16 cellular contexts compared by ENCODE assay signal in genomic region chr5:52378237-52378636, GRCh38.
DNase-seq lines count a peak whose midpoint lies in the region; ATAC-seq and TF ChIP-seq lines count a peak whose summit lies in the region.
"Had no signal": no experiment of that assay in that cellular context is flagged by ENCODE, and none has a peak within 500 bp of the region (broad histone marks: within the 10 kb centered on the region; RNA-seq: fewer than 3 reads in every experiment).

No MANE protein-coding gene starts in this region.

- H3K9ac ChIP-seq in DND-41 (ENCODE audit: low read depth, low read length) (no peak overlapping the region), Loucy (ENCODE audit: low read depth, low read length, poor library complexity, severe bottlenecking) (no peak overlapping the region), mesendoderm (ENCODE audit: low read length) (no peak overlapping the region)
- H3K9ac ChIP-seq: BLaER1 treated with 17β-estradiol and CSF1 and Interleukin-3, amounts not matched to agents 10 nM and 100 nM had no signal

- H4K8ac ChIP-seq in mesendoderm (ENCODE audit: low read depth, low read length) = no peak overlapping the region

- H3K27me3 ChIP-seq in DND-41 (ENCODE audit: insufficient read depth, low read length, poor library complexity) (no peaks in the 10 kb centered on the region), Loucy (ENCODE audit: insufficient read depth, low read length, poor library complexity, severe bottlenecking) (no peaks in the 10 kb centered on the region), mesendoderm (ENCODE audit: insufficient read depth, low read length, poor library complexity) (no peaks in the 10 kb centered on the region)
- H3K27me3 ChIP-seq: BLaER1 treated with 17β-estradiol and CSF1 and Interleukin-3, amounts not matched to agents 10 nM and 100 nM had no signal

- H3K4me3 ChIP-seq in DND-41 (ENCODE audit: low read depth in 1 of 2, low read length in 2 of 2) = no peak overlapping the region
- no peak overlapping the region for H3K4me3 ChIP-seq in Loucy (ENCODE audit: low read length, poor library complexity, severe bottlenecking)
- H3K4me3 ChIP-seq in mesendoderm (ENCODE audit: low read length) = no peak overlapping the region
- H3K4me3 ChIP-seq: BLaER1 treated with 17β-estradiol and CSF1 and Interleukin-3, amounts not matched to agents 10 nM and 100 nM had no signal

- H3F3A ChIP-seq in Loucy (ENCODE audit: low read depth) = no peaks in the 10 kb centered on the region

- H2BK120ac ChIP-seq in mesendoderm (ENCODE audit: low read depth, low read length) = no peak overlapping the region

- 0 out of 2 replicates have a peak overlapping the region, but pooled peaks have one; percentile 2 for H2AFZ ChIP-seq in DND-41 (ENCODE audit: low read depth, low read length)
- H2AFZ ChIP-seq in Loucy (ENCODE audit: low read length) = peak overlapping the region; percentile 7; the same call in 1 of the 2 replicates

- no peak overlapping the region for H3K27ac ChIP-seq in DND-41 (ENCODE audit: low read length)
- no peak overlapping the region for H3K27ac ChIP-seq in mesendoderm (ENCODE audit: low read depth, low read length)
- H3K27ac ChIP-seq: BLaER1 treated with 17β-estradiol and CSF1 and Interleukin-3, amounts not matched to agents 10 nM and 100 nM had no signal

- no peak overlapping the region for H3K4me2 ChIP-seq in DND-41 (ENCODE audit: insufficient read depth, low read length)
- H3K4me2 ChIP-seq in Loucy (ENCODE audit: low read depth, low read length, poor library complexity, severe bottlenecking) = no peak overlapping the region
- H3K4me2 ChIP-seq in mesendoderm (ENCODE audit: low read length) = no peak overlapping the region
- H3K4me2 ChIP-seq: BLaER1 treated with 17β-estradiol and CSF1 and Interleukin-3, amounts not matched to agents 10 nM and 100 nM had no signal

- DNase-seq in NCI-H2107 treated with DMSO at 0.1 percent for 48 hours (lab: John Stamatoyannopoulos, UW; ENCODE audit: unreplicated experiment) (peak; percentile 56), NCI-H2107 (lab: John Stamatoyannopoulos, UW) (no peak), DND-41 (no peak), NCI-H69 (lab: John Stamatoyannopoulos, UW) (peak; percentile 80), NCI-H1930 (lab: John Stamatoyannopoulos, UW) (no peak), mesendoderm (no peak)
- DNase-seq: Calu3; CD8-positive, alpha-beta T cell; GF-D8; GOT3; H7; HFFc6 had no signal

- no peak overlapping the region for H3K23ac ChIP-seq in mesendoderm (ENCODE audit: low read length)

- no peaks in the 10 kb centered on the region for H3K9me3 ChIP-seq in DND-41 (ENCODE audit: insufficient read depth, low read length, severe bottlenecking)
- no peaks in the 10 kb centered on the region for H3K9me3 ChIP-seq in Loucy (ENCODE audit: insufficient read depth, low read depth, low read length)
- H3K9me3 ChIP-seq: BLaER1 treated with 17β-estradiol and CSF1 and Interleukin-3, amounts not matched to agents 10 nM and 100 nM had no signal

- no peak overlapping the region for H2BK5ac ChIP-seq in mesendoderm (ENCODE audit: low read length)

- H4K5ac ChIP-seq in mesendoderm (ENCODE audit: low read length) = no peak overlapping the region

- H3K79me1 ChIP-seq in mesendoderm (ENCODE audit: low read length) = no peaks in the 10 kb centered on the region

- H3K4me1 ChIP-seq in DND-41 (ENCODE audit: insufficient read depth, low read length) = no peaks in the 10 kb centered on the region
- no peaks in the 10 kb centered on the region for H3K4me1 ChIP-seq in Loucy (ENCODE audit: insufficient read depth, low read length, poor library complexity, severe bottlenecking)
- H3K4me1 ChIP-seq in mesendoderm (ENCODE audit: control insufficient read depth, low read depth, low read length) = no peaks in the 10 kb centered on the region
- H3K4me1 ChIP-seq: BLaER1 treated with 17β-estradiol and CSF1 and Interleukin-3, amounts not matched to agents 10 nM and 100 nM had no signal

- no peak overlapping the region for H3K4ac ChIP-seq in mesendoderm (ENCODE audit: low read depth, low read length)

- H3K9me2 ChIP-seq in Loucy (replicated peaks; ENCODE audit: low read depth, low read length) = no peaks in the 10 kb centered on the region

- no peak for ATAC-seq in DND-41 (ENCODE audit: insufficient read depth, low read depth)
- ATAC-seq: CD8-positive, alpha-beta T cell; HCT116; HepG2 had no signal

- H3K56ac ChIP-seq in mesendoderm (ENCODE audit: low read length) = no peak overlapping the region

- no peaks in the 10 kb centered on the region for H3K79me2 ChIP-seq in DND-41 (ENCODE audit: insufficient read depth, low read length)
- H3K79me2 ChIP-seq in Loucy (ENCODE audit: insufficient read depth, low read length) = no peaks in the 10 kb centered on the region
- no peaks in the 10 kb centered on the region for H3K79me2 ChIP-seq in mesendoderm (ENCODE audit: control insufficient read depth, insufficient read depth, low read length)

- H2AK5ac ChIP-seq in mesendoderm (ENCODE audit: low read length) = no peak overlapping the region

- H3K18ac ChIP-seq in mesendoderm (ENCODE audit: low read length) = no peak overlapping the region

- TF ChIP-seq CTCF in DND-41 (IDR thresholded peaks at IDR 0.05; ENCODE audit: borderline replicate concordance, extremely low read depth, low read length, poor library complexity, severe bottlenecking) (no peak), Loucy (conservative IDR thresholded peaks at IDR 0.05; ENCODE audit: low read length) (no peak)

- no peaks in the 10 kb centered on the region for H4K20me1 ChIP-seq in DND-41 (ENCODE audit: insufficient read depth, low read length)
- no peaks in the 10 kb centered on the region for H4K20me1 ChIP-seq in Loucy (ENCODE audit: insufficient read depth, low read length, poor library complexity, severe bottlenecking)
- H4K20me1 ChIP-seq: BLaER1 treated with 17β-estradiol and CSF1 and Interleukin-3, amounts not matched to agents 10 nM and 100 nM had no signal

- no peak overlapping the region for H2BK15ac ChIP-seq in mesendoderm (replicated peaks; ENCODE audit: low read depth)

- H3K36me3 ChIP-seq in DND-41 (ENCODE audit: insufficient read depth, low read length) (no peaks in the 10 kb centered on the region), Loucy (ENCODE audit: insufficient read depth, low read length) (no peaks in the 10 kb centered on the region), mesendoderm (ENCODE audit: control insufficient read depth, insufficient read depth, low read length) (no peaks in the 10 kb centered on the region)
- H3K36me3 ChIP-seq: BLaER1 treated with 17β-estradiol and CSF1 and Interleukin-3, amounts not matched to agents 10 nM and 100 nM had no signal

Comparison
In these comparisons a context has a peak if more than half of its experiments do, and no peak if none do; other contexts are left out.
1. DNase-seq: peak in NCI-H2107 treated with DMSO at 0.1 percent for 48 hours (single experiment) and NCI-H69 (single experiment); none in NCI-H2107 (single experiment), DND-41 (single experiment), NCI-H1930 (0 of 2) and mesendoderm (single experiment).